Comparison of ENCODE assay signal across 19 cellular contexts in the genomic region with DNA sequence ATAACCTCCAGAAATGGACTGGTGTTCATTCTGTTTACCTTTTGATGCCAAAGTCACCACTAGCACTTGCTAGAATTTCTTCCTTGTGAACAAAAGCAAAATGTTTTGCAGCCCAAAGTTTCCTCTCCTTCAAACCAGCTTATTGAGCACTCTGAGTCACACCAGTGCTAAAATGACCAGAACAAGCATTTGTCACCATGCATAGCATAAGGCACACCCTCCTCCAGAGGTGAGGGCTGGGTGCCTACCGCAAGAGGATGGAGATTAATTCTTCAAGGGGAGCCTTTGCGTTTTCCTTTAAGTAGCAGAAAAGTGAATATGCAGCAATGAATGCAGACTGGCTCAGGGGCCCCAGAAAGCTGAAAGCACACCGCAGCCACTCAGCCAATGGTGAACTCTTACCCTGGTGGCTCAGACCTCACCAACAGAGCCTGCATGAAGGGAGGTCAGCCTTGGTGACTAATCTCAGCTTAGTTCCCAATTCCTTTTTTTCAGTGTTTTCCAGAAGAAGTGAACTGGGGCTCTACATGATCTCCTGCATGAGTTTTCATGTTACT.
DNase-seq lines count a peak whose midpoint lies in the region; ATAC-seq and TF ChIP-seq lines count a peak whose summit lies in the region.
"Had no signal": no experiment of that assay in that cellular context is flagged by ENCODE, and none has a peak within 500 bp of the region (broad histone marks: within the 10 kb centered on the region; RNA-seq: fewer than 3 reads in every experiment).

No MANE protein-coding gene starts in this region.

- no peak overlapping the region for H3K4me3 Mint-ChIP-seq in nephron progenitor cell
- H3K4me3 Mint-ChIP-seq: CD4-positive, CD25-positive, alpha-beta regulatory T cell; CD8-positive, alpha-beta memory T cell had no signal

- no peak overlapping the region for H3K4me2 ChIP-seq in smooth muscle cell

- peaks cover 45% of the 10 kb centered on the region for H3K4me1 Mint-ChIP-seq in nephron progenitor cell
- H3K4me1 Mint-ChIP-seq: CD4-positive, CD25-positive, alpha-beta regulatory T cell; CD8-positive, alpha-beta memory T cell had no signal

- no peaks in the 10 kb centered on the region for H3K79me2 ChIP-seq in smooth muscle cell (ENCODE audit: low read depth)

- no peak for ATAC-seq in GM18517 (IDR thresholded peaks at IDR 0.05; ENCODE audit: unreplicated experiment)

- peaks cover 14% of the 10 kb centered on the region for H3K36me3 Mint-ChIP-seq in nephron progenitor cell (ENCODE audit: low read depth)
- H3K36me3 Mint-ChIP-seq: CD4-positive, CD25-positive, alpha-beta regulatory T cell; CD8-positive, alpha-beta memory T cell had no signal

- DNase-seq in M059J (ENCODE audit: low read depth) (peak; percentile 27), T1000 (lab: John Stamatoyannopoulos, UW) (peak; percentile 45), nephron progenitor cell (no peak), smooth muscle cell (lab: John Stamatoyannopoulos, UW; ENCODE audit: unreplicated experiment) (no peak), NCI-H82 (lab: John Stamatoyannopoulos, UW) (no peak), coronary artery (ENCODE audit: low spot score) (no peak)
- DNase-seq: ACHN; BE2C; C1 segment of cervical spinal cord; CD4-positive, CD25-positive, alpha-beta regulatory T cell; CD8-positive, alpha-beta memory T cell; COR-L47; DMS 273 treated with DMSO at 0.1 percent for 48 hours; DMS53; DND-41; GM23248; HCEC 1CT had no signal

- H2AFZ ChIP-seq in smooth muscle cell (ENCODE audit: low read depth) = no peak overlapping the region
- H2AFZ ChIP-seq: GM23248 had no signal

- WGBS in esophagus, 2 donors = 44 to 64% methylated on average over 3 of the region's 3 CpGs
- 68% methylated on average over 3 of the region's 3 CpGs for WGBS in smooth muscle cell (ENCODE audit: low lambda C conversion rate)

- no peaks in the 10 kb centered on the region for H3K27me3 ChIP-seq in esophagus (ENCODE audit: control insufficient read depth in 1 of 2, insufficient read depth in 2 of 2, low read length in 2 of 2)
- peaks cover 17% of the 10 kb centered on the region for H3K27me3 ChIP-seq in smooth muscle cell (ENCODE audit: low read depth)
- H3K27me3 ChIP-seq: BE2C had no signal

- H3K27ac ChIP-seq in esophagus (ENCODE audit: low read depth in 2 of 2, low read length in 1 of 2) = peak overlapping the region; percentile 84 to 93
- no peak overlapping the region for H3K27ac ChIP-seq in smooth muscle cell (ENCODE audit: low read depth)
- H3K27ac ChIP-seq in coronary artery = no peak overlapping the region
- H3K27ac ChIP-seq: GM23248 had no signal

- no peak overlapping the region for H3K4me3 ChIP-seq in esophagus (ENCODE audit: low read depth in 1 of 2, low read length in 2 of 2)
- no peak overlapping the region for H3K4me3 ChIP-seq in smooth muscle cell
- no peak overlapping the region for H3K4me3 ChIP-seq in coronary artery
- H3K4me3 ChIP-seq: GM23248 had no signal

- no peaks in the 10 kb centered on the region for H3F3A ChIP-seq in smooth muscle cell (ENCODE audit: low read depth)

- H3K27me3 Mint-ChIP-seq in nephron progenitor cell (ENCODE audit: low read depth, poor library complexity) = peaks cover 3% of the 10 kb centered on the region
- H3K27me3 Mint-ChIP-seq: CD4-positive, CD25-positive, alpha-beta regulatory T cell had no signal

- no peaks in the 10 kb centered on the region for H3K9me3 ChIP-seq in esophagus (ENCODE audit: control insufficient read depth in 2 of 2, insufficient read depth in 1 of 2, low read depth in 1 of 2, low read length in 1 of 2)
- H3K9me3 ChIP-seq in smooth muscle cell (replicated peaks; ENCODE audit: low read depth) = no peaks in the 10 kb centered on the region
- H3K9me3 ChIP-seq: BE2C had no signal

- peaks cover 16% of the 10 kb centered on the region for H3K9me3 Mint-ChIP-seq in nephron progenitor cell

- H3K36me3 ChIP-seq in esophagus (ENCODE audit: control insufficient read depth in 2 of 2, insufficient read depth in 2 of 2, low read length in 1 of 2) = no peaks in the 10 kb centered on the region
- H3K36me3 ChIP-seq in smooth muscle cell (ENCODE audit: low read depth) = no peaks in the 10 kb centered on the region
- H3K36me3 ChIP-seq: BE2C had no signal

- no peaks in the 10 kb centered on the region for H4K20me1 ChIP-seq in smooth muscle cell (ENCODE audit: low read depth)

- TF ChIP-seq CTCF in nephron progenitor cell (IDR thresholded peaks at IDR 0.05) (no peak), smooth muscle cell (IDR thresholded peaks at IDR 0.05; ENCODE audit: borderline replicate concordance, insufficient read depth, poor library complexity, severe bottlenecking) (no peak), coronary artery (IDR thresholded peaks at IDR 0.05) (no peak)

- H3K4me1 ChIP-seq in esophagus (ENCODE audit: control insufficient read depth in 2 of 2, insufficient read depth in 2 of 2, low read length in 1 of 2) (peaks cover 2 to 5% of the 10 kb centered on the region in 2 donors), smooth muscle cell (ENCODE audit: low read depth) (peaks cover 7% of the 10 kb centered on the region)
- H3K4me1 ChIP-seq: BE2C had no signal

- no peak overlapping the region for H3K9ac ChIP-seq in smooth muscle cell (ENCODE audit: low read depth)
- H3K9ac ChIP-seq: GM23248 had no signal

- peak overlapping the region; percentile 80 for H3K27ac Mint-ChIP-seq in nephron progenitor cell
- H3K27ac Mint-ChIP-seq: CD4-positive, CD25-positive, alpha-beta regulatory T cell; CD8-positive, alpha-beta memory T cell had no signal

Comparison
In these comparisons a context has a peak if more than half of its experiments do, and no peak if none do; other contexts are left out.
1. DNase-seq: peak in M059J (single experiment) and T1000 (single experiment); none in nephron progenitor cell (single experiment), smooth muscle cell (single experiment), NCI-H82 (single experiment) and coronary artery (single experiment).
2. H3K27ac ChIP-seq: peak in esophagus (2 of 2); none in smooth muscle cell (single experiment) and coronary artery (0 of 2).